ENCODE assay signal across 8 cellular contexts in the genomic region with DNA sequence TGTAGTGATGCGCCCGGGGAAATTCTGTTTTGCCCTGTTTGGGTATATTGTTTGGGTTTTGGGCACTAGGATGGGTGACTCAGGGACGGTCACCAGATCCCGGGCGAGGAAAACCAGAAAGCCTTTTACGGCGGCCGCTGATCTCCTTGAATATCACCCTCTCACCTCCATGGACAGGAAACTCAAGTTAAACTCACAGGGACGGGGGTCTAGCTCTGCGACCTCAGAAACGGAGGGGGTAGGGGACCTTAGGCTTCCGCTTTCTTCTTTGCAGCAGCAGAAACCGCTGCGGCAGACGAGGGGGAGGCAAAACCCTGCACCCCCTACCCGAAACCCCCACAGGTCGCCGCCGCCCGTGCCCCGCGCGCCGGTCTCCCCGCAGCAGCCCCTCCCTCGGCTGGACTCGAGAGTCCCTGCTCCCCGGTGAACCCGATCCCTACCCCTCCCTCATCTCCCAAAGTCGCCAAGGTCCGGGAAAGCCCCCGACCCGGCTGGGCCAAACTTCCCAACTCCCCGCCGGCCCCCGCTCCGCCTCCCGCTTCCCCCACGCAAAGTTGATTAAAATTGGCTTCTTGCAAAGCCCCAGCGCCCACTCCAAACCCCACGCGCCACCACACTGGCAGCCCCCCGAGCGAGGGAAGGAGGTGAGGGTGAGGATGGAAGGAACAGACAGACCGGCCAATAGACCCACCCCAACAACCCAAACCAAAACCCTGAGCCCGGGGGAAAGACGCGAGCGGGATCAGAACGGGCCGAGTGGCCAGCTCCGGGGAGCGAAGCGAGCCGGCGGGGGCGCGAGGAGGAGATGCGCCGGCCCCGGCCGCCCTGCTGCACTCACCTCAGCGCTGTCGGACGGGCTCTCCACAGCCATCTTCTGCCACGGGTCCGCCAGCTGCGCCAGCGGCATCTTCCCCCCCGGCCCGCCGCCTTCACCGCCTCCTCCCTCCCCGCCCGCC. TPM values are rescaled to one million over a fixed set of nuclear protein-coding genes. Genes with fewer than 3 reads are reported as not detected.
DNase-seq lines count a peak whose midpoint lies in the region; ATAC-seq and TF ChIP-seq lines count a peak whose summit lies in the region.

No MANE protein-coding gene starts in this region.

- TF ChIP-seq CTCF in body of pancreas (IDR thresholded peaks at IDR 0.05) = no peak

- peak overlapping the region; percentile 89 to 97 for H3K27ac Mint-ChIP-seq in T-cell

- CTCF ChIA-PET in T-cell (lab: Charles Lee) = interaction anchor here in 1 of 2 donors (0.6 kb wide), 1 partner anchor 72 kb away, joined by 3 read pairs; no protein-coding TSS in a partner anchor

- peak overlapping the region; percentile 90 to 97 (median 93) for H3K4me3 Mint-ChIP-seq in T-cell

- peak; percentile 32 for DNase-seq in SIG-M5 treated with dmso at 0.1 percent for 504 hours (lab: John Stamatoyannopoulos, UW; ENCODE audit: unreplicated experiment)
- no peak for DNase-seq in SIG-M5 (lab: John Stamatoyannopoulos, UW)
- DNase-seq in T-cell = peak in 24 of 34 experiments; percentile 0 to 41 (median 16)
- DNase-seq in body of pancreas = peak; percentile 15 to 41 (median 36)
- DNase-seq in iPS-NIHi11 (ENCODE audit: low spot score) = peak; percentile 8
- DNase-seq in stimulated activated CD4-positive, alpha-beta T cell treated with anti-CD3 and anti-CD28 coated beads, Interleukin-1b, Interleukin-23, amount 100 ng/mL, for 48 hours = peak; percentile 12

- no peaks in the 10 kb centered on the region for H3K9me3 ChIP-seq in body of pancreas

- H3K27me3 ChIP-seq in body of pancreas = no peaks in the 10 kb centered on the region

- intact Hi-C loops in body of pancreas (cut with DNase I) = no loop called here

- H3K36me3 Mint-ChIP-seq in T-cell = no peaks in the 10 kb centered on the region

- POLR2A ChIA-PET in T-cell (lab: Charles Lee) = interaction anchor here (0.5 to 0.6 kb wide), 3 partner anchors 144 to 509 kb away, joined by 3 to 8 read pairs (median 4); no protein-coding TSS in a partner anchor

- H3K36me3 ChIP-seq in body of pancreas (replicated peaks in 1 of 2; ENCODE audit: insufficient read depth in 1 of 2, low read depth in 2 of 2) = no peaks in the 10 kb centered on the region

- peak overlapping the region; percentile 71 to 87 (median 76) for H3K27ac ChIP-seq in body of pancreas

- peaks cover 25 to 29% (median 26%) of the 10 kb centered on the region in 3 donors for H3K4me1 Mint-ChIP-seq in T-cell

- no peak for TF ChIP-seq POLR2A in body of pancreas (IDR thresholded peaks at IDR 0.05)

- peaks cover 13% of the 10 kb centered on the region for H3K4me1 ChIP-seq in body of pancreas

- H3K9me3 Mint-ChIP-seq in T-cell = no peaks in the 10 kb centered on the region

- 1% methylated on average over 55 of the region's 75 CpGs; no CpG with 5 or more reads in 1 of the 2 donors for WGBS in body of pancreas, 2 donors

- ATAC-seq in HG03064 (IDR thresholded peaks at IDR 0.05; ENCODE audit: low read depth, unreplicated experiment) = peak; percentile 20
- ATAC-seq in T-cell (replicated peaks in 1 of 4) = peak; percentile 10 to 30 (median 20)
- peak; percentile 30 for ATAC-seq in body of pancreas
- ATAC-seq in GM18870 (IDR thresholded peaks at IDR 0.05; ENCODE audit: unreplicated experiment) = no peak

- H3K4me3 ChIP-seq in body of pancreas = peak overlapping the region; percentile 48 to 59

- H3K27me3 Mint-ChIP-seq in T-cell = no peaks in the 10 kb centered on the region

RNA-seq across cellular contexts. Expression of gene RPS6KA3, which starts 0.7 kb away (rescaled TPM):
- 10 to 100 TPM; 65.2 to 89.9 (median 71.9) TPM for total RNA-seq in T-cell
- total RNA-seq in body of pancreas = 10 to 100 TPM; 16.2 to 27.5 TPM
